ENCODE assay signal across 1 cellular context in the genomic region with DNA sequence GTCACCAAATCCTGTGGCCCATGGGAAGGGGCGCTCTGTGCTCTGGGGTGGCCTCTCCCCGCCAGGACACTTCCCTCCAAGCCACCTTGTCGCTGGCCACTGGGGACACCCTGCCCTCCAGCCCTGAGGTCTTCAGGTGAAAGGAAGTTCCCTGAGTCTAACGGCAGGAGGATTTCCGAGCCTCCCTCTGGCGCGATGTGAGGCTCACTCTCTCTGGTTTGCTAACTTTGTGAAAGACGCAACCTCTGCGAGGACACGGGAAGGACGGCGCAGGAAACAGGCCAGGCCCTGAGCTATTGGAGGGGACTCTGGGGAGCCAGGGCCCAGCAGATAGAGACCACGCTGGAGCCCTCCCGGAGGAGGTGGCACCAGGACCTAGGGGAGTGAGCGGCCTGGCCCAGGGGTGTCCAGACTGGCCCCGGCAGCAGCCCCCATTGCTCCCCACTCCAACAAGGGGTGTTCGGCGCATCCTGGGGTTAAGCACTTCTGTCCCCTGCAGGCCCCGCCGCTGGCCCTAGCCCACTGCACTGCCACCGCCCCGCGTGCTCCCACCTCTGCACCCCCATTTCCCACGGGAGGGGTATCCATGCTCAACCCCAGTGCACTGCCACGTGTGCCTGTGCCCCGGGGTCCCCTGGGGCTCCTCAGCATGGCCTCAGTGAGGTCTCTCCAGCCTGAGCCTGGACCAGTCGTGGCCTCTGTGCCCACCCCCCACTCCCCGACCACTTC.
TF ChIP-seq lines count a peak whose summit lies in the region.

No MANE protein-coding gene starts in this region.

TF ChIP-seq in HCT116, 20 proteins besides CTCF, POLR2A, EP300 and RAD21:
- no peak for TF ChIP-seq EGR1 (IDR thresholded peaks at IDR 0.05; ENCODE audit: low read depth)
- no peak for TF ChIP-seq ZNF274 (IDR thresholded peaks at IDR 0.05; ENCODE audit: low read depth, low read length)
- no peak for TF ChIP-seq CEBPB (IDR thresholded peaks at IDR 0.05; ENCODE audit: low read depth)
- TF ChIP-seq, protein P1, sequence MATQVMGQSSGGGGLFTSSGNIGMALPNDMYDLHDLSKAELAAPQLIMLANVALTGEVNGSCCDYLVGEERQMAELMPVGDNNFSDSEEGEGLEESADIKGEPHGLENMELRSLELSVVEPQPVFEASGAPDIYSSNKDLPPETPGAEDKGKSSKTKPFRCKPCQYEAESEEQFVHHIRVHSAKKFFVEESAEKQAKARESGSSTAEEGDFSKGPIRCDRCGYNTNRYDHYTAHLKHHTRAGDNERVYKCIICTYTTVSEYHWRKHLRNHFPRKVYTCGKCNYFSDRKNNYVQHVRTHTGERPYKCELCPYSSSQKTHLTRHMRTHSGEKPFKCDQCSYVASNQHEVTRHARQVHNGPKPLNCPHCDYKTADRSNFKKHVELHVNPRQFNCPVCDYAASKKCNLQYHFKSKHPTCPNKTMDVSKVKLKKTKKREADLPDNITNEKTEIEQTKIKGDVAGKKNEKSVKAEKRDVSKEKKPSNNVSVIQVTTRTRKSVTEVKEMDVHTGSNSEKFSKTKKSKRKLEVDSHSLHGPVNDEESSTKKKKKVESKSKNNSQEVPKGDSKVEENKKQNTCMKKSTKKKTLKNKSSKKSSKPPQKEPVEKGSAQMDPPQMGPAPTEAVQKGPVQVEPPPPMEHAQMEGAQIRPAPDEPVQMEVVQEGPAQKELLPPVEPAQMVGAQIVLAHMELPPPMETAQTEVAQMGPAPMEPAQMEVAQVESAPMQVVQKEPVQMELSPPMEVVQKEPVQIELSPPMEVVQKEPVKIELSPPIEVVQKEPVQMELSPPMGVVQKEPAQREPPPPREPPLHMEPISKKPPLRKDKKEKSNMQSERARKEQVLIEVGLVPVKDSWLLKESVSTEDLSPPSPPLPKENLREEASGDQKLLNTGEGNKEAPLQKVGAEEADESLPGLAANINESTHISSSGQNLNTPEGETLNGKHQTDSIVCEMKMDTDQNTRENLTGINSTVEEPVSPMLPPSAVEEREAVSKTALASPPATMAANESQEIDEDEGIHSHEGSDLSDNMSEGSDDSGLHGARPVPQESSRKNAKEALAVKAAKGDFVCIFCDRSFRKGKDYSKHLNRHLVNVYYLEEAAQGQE (IDR thresholded peaks at IDR 0.05; ENCODE audit: low read depth), result no peak
- TF ChIP-seq SRF (IDR thresholded peaks at IDR 0.05; ENCODE audit: low read depth), result no peak
- no peak for TF ChIP-seq ZFX (IDR thresholded peaks at IDR 0.05)
- TF ChIP-seq SIN3A (IDR thresholded peaks at IDR 0.05; ENCODE audit: low read depth), result no peak
- no peak for TF ChIP-seq POLR2AphosphoS5 (IDR thresholded peaks at IDR 0.05; ENCODE audit: low read depth, low read length)
- TF ChIP-seq SP1 (IDR thresholded peaks at IDR 0.05; ENCODE audit: low read depth), result no peak
- TF ChIP-seq, protein P2, sequence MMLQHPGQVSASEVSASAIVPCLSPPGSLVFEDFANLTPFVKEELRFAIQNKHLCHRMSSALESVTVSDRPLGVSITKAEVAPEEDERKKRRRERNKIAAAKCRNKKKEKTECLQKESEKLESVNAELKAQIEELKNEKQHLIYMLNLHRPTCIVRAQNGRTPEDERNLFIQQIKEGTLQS (IDR thresholded peaks at IDR 0.05), result no peak
